23 cellular contexts compared by ENCODE assay signal in genomic region chrX:3232262-3232950, GRCh38.
"Had no signal": no experiment of that assay in that cellular context is flagged by ENCODE, and none has a peak within 500 bp of the region (broad histone marks: within the 10 kb centered on the region; RNA-seq: fewer than 3 reads in every experiment).

No MANE protein-coding gene starts in this region.

- H3K4me1 ChIP-seq: colonic mucosa, prostate gland, thyroid gland, upper lobe of right lung had no signal

- H3K27me3 ChIP-seq: brain microvascular endothelial cell, colonic mucosa, heart left ventricle, thyroid gland, upper lobe of right lung had no signal

- H3K4me3 ChIP-seq: colonic mucosa, dorsolateral prefrontal cortex, heart left ventricle, prostate gland, thyroid gland, upper lobe of right lung had no signal

- ATAC-seq: activated naive CD8-positive, alpha-beta T cell treated with anti-CD3 and anti-CD28 coated beads, Interleukin-2, amount 50 U/mL, for 24 hours; effector memory CD8-positive, alpha-beta T cell; esophagus mucosa; heart left ventricle; left colon; T-helper 17 cell; upper lobe of right lung had no signal

- H3K27ac ChIP-seq: brain microvascular endothelial cell, colonic mucosa, dorsolateral prefrontal cortex, prostate gland, thyroid gland, upper lobe of right lung had no signal

- H3K36me3 ChIP-seq: brain microvascular endothelial cell, colonic mucosa, heart left ventricle, prostate gland, thyroid gland, upper lobe of right lung had no signal

- H3K9me3 ChIP-seq: colonic mucosa, prostate gland, thyroid gland, upper lobe of right lung had no signal

- DNase-seq: activated CD4-positive, alpha-beta memory T cell treated with anti-CD3 and anti-CD28 coated beads for 36 hours; activated CD4-positive, alpha-beta T cell treated with anti-CD3 and anti-CD28 coated beads for 48 hours; activated CD4-positive, CD25-positive, alpha-beta regulatory T cell; activated naive CD4-positive, alpha-beta T cell treated with anti-CD3 and anti-CD28 coated beads, Interleukin-2, amount 10 ng/mL, durations not matched to agents 7 days and 5 days; activated naive CD8-positive, alpha-beta T cell treated with anti-CD3 and anti-CD28 coated beads, Interleukin-2, amount 50 U/mL, for 24 hours; activated T-cell treated with anti-CD3 and anti-CD28 coated beads, Interleukin-2, amount 50 U/mL, for 48 hours; anterior cingulate cortex; caudate nucleus; colonic mucosa; dorsolateral prefrontal cortex; effector memory CD8-positive, alpha-beta T cell; heart left ventricle; left colon; occipital lobe; stimulated activated CD4-positive, alpha-beta T cell treated with anti-CD3 and anti-CD28 coated beads, Interleukin-1b, Interleukin-23, amount 100 ng/mL, for 48 hours; substantia nigra; SW 1271; T-helper 17 cell; thyroid gland; upper lobe of right lung had no signal
